ENCODE assay signal across 1 cellular context in genomic region chr15:96158938-96159337, GRCh38.
TF ChIP-seq lines count a peak whose summit lies in the region.

No MANE protein-coding gene starts in this region.

TF ChIP-seq in HepG2, 621 proteins besides CTCF, POLR2A, EP300 and RAD21 (continued from another document and continues in another):
- TF ChIP-seq ASH2L (IDR thresholded peaks at IDR 0.05; ENCODE audit: insufficient read length, low read depth, low read length) (no peak), KMT2A (CRISPR knock-in tag; IDR thresholded peaks at IDR 0.05) (no peak), ZNF879 (CRISPR knock-in tag; IDR thresholded peaks at IDR 0.05) (no peak), ZNF33A (CRISPR knock-in tag; IDR thresholded peaks at IDR 0.05; ENCODE audit: borderline replicate concordance) (no peak), ZBTB7B (CRISPR knock-in tag; IDR thresholded peaks at IDR 0.05) (0 out of 2 replicates have a peak, but pooled peaks have one; percentile 20), MIXL1 (CRISPR knock-in tag; IDR thresholded peaks at IDR 0.05) (0 out of 2 replicates have a peak, but pooled peaks have one; percentile 38), RXRB (CRISPR knock-in tag; IDR thresholded peaks at IDR 0.05; ENCODE audit: borderline replicate concordance) (no peak), PCBP1 (IDR thresholded peaks at IDR 0.05; ENCODE audit: borderline replicate concordance, low read depth, low read length) (no peak), ZNF746 (CRISPR knock-in tag; IDR thresholded peaks at IDR 0.05) (no peak), ZNF382 (CRISPR knock-in tag; IDR thresholded peaks at IDR 0.05; ENCODE audit: borderline replicate concordance) (no peak), AGO1 (IDR thresholded peaks at IDR 0.05; ENCODE audit: low read depth, low read length, poor library complexity, severe bottlenecking) (no peak), ZNF292 (CRISPR knock-in tag; IDR thresholded peaks at IDR 0.05; ENCODE audit: borderline replicate concordance, low read depth) (no peak), PRMT3 (CRISPR knock-in tag; IDR thresholded peaks at IDR 0.05; ENCODE audit: borderline replicate concordance, low read depth) (no peak), CHD4 (IDR thresholded peaks at IDR 0.05; ENCODE audit: borderline replicate concordance, low read length) (no peak), CHD2 (IDR thresholded peaks at IDR 0.05; ENCODE audit: low read depth, low read length) (no peak), MIER3 (CRISPR knock-in tag; IDR thresholded peaks at IDR 0.05; ENCODE audit: borderline replicate concordance) (no peak), MZF1 (CRISPR knock-in tag; IDR thresholded peaks at IDR 0.05; ENCODE audit: borderline replicate concordance) (no peak), ZNF619 (CRISPR knock-in tag; IDR thresholded peaks at IDR 0.05) (no peak), EHMT2 (IDR thresholded peaks at IDR 0.05; ENCODE audit: borderline replicate concordance, low read depth, low read length) (no peak), MTA3 (CRISPR knock-in tag; IDR thresholded peaks at IDR 0.05) (no peak), ATF5 (CRISPR knock-in tag; IDR thresholded peaks at IDR 0.05; ENCODE audit: low read depth) (no peak), MLXIP (CRISPR knock-in tag; IDR thresholded peaks at IDR 0.05; ENCODE audit: borderline replicate concordance) (no peak), ZNF235 (CRISPR knock-in tag; IDR thresholded peaks at IDR 0.05; ENCODE audit: borderline replicate concordance) (no peak), HNRNPUL1 (IDR thresholded peaks at IDR 0.05; ENCODE audit: low read depth, low read length) (no peak), TOE1 (CRISPR knock-in tag; IDR thresholded peaks at IDR 0.05) (no peak), ZMYM4 (CRISPR knock-in tag; IDR thresholded peaks at IDR 0.05) (peak; percentile 89), FOXK1 (CRISPR knock-in tag; IDR thresholded peaks at IDR 0.05; ENCODE audit: borderline replicate concordance, low read depth) (peak; percentile 50; the same call in 1 of the 2 replicates), ZNF878 (CRISPR knock-in tag; IDR thresholded peaks at IDR 0.05) (no peak), ZNF17 (CRISPR knock-in tag; IDR thresholded peaks at IDR 0.05) (no peak), AHR (CRISPR knock-in tag; IDR thresholded peaks at IDR 0.05) (no peak), ZNF510 (CRISPR knock-in tag; IDR thresholded peaks at IDR 0.05; ENCODE audit: low read depth) (no peak), ZNF468 (CRISPR knock-in tag; IDR thresholded peaks at IDR 0.05) (no peak), ZC3H4 (CRISPR knock-in tag; IDR thresholded peaks at IDR 0.05; ENCODE audit: borderline replicate concordance) (no peak), MXD3 (CRISPR knock-in tag; IDR thresholded peaks at IDR 0.05) (no peak), ZNF615 (CRISPR knock-in tag; IDR thresholded peaks at IDR 0.05; ENCODE audit: borderline replicate concordance) (no peak), ZNF839 (CRISPR knock-in tag; IDR thresholded peaks at IDR 0.05; ENCODE audit: borderline replicate concordance) (no peak), NFE2 (CRISPR knock-in tag; IDR thresholded peaks at IDR 0.05) (no peak), TEAD3 (CRISPR knock-in tag; optimal IDR thresholded peaks at IDR 0.05; ENCODE audit: borderline replicate concordance) (no peak)
- TF ChIP-seq, protein P1, sequence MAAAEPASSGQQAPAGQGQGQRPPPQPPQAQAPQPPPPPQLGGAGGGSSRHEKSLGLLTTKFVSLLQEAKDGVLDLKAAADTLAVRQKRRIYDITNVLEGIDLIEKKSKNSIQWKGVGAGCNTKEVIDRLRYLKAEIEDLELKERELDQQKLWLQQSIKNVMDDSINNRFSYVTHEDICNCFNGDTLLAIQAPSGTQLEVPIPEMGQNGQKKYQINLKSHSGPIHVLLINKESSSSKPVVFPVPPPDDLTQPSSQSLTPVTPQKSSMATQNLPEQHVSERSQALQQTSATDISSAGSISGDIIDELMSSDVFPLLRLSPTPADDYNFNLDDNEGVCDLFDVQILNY (CRISPR knock-in tag; conservative IDR thresholded peaks at IDR 0.05): no peak
- TF ChIP-seq, protein P2, sequence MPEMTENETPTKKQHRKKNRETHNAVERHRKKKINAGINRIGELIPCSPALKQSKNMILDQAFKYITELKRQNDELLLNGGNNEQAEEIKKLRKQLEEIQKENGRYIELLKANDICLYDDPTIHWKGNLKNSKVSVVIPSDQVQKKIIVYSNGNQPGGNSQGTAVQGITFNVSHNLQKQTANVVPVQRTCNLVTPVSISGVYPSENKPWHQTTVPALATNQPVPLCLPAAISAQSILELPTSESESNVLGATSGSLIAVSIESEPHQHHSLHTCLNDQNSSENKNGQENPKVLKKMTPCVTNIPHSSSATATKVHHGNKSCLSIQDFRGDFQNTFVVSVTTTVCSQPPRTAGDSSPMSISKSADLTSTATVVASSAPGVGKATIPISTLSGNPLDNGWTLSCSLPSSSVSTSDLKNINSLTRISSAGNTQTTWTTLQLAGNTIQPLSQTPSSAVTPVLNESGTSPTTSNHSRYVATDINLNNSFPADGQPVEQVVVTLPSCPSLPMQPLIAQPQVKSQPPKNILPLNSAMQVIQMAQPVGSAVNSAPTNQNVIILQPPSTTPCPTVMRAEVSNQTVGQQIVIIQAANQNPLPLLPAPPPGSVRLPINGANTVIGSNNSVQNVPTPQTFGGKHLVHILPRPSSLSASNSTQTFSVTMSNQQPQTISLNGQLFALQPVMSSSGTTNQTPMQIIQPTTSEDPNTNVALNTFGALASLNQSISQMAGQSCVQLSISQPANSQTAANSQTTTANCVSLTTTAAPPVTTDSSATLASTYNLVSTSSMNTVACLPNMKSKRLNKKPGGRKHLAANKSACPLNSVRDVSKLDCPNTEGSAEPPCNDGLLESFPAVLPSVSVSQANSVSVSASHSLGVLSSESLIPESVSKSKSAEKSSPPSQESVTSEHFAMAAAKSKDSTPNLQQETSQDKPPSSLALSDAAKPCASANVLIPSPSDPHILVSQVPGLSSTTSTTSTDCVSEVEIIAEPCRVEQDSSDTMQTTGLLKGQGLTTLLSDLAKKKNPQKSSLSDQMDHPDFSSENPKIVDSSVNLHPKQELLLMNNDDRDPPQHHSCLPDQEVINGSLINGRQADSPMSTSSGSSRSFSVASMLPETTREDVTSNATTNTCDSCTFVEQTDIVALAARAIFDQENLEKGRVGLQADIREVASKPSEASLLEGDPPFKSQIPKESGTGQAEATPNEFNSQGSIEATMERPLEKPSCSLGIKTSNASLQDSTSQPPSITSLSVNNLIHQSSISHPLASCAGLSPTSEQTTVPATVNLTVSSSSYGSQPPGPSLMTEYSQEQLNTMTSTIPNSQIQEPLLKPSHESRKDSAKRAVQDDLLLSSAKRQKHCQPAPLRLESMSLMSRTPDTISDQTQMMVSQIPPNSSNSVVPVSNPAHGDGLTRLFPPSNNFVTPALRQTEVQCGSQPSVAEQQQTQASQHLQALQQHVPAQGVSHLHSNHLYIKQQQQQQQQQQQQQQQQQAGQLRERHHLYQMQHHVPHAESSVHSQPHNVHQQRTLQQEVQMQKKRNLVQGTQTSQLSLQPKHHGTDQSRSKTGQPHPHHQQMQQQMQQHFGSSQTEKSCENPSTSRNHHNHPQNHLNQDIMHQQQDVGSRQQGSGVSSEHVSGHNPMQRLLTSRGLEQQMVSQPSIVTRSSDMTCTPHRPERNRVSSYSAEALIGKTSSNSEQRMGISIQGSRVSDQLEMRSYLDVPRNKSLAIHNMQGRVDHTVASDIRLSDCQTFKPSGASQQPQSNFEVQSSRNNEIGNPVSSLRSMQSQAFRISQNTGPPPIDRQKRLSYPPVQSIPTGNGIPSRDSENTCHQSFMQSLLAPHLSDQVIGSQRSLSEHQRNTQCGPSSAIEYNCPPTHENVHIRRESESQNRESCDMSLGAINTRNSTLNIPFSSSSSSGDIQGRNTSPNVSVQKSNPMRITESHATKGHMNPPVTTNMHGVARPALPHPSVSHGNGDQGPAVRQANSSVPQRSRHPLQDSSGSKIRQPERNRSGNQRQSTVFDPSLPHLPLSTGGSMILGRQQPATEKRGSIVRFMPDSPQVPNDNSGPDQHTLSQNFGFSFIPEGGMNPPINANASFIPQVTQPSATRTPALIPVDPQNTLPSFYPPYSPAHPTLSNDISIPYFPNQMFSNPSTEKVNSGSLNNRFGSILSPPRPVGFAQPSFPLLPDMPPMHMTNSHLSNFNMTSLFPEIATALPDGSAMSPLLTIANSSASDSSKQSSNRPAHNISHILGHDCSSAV (CRISPR knock-in tag; IDR thresholded peaks at IDR 0.05; ENCODE audit: borderline replicate concordance): no peak
- TF ChIP-seq, protein P3, sequence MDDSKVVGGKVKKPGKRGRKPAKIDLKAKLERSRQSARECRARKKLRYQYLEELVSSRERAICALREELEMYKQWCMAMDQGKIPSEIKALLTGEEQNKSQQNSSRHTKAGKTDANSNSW (CRISPR knock-in tag; IDR thresholded peaks at IDR 0.05; ENCODE audit: borderline replicate concordance): no peak
- TF ChIP-seq, protein P4, sequence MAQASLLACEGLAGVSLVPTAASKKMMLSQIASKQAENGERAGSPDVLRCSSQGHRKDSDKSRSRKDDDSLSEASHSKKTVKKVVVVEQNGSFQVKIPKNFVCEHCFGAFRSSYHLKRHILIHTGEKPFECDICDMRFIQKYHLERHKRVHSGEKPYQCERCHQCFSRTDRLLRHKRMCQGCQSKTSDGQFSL (CRISPR knock-in tag; IDR thresholded peaks at IDR 0.05): no peak
- TF ChIP-seq, protein P5, sequence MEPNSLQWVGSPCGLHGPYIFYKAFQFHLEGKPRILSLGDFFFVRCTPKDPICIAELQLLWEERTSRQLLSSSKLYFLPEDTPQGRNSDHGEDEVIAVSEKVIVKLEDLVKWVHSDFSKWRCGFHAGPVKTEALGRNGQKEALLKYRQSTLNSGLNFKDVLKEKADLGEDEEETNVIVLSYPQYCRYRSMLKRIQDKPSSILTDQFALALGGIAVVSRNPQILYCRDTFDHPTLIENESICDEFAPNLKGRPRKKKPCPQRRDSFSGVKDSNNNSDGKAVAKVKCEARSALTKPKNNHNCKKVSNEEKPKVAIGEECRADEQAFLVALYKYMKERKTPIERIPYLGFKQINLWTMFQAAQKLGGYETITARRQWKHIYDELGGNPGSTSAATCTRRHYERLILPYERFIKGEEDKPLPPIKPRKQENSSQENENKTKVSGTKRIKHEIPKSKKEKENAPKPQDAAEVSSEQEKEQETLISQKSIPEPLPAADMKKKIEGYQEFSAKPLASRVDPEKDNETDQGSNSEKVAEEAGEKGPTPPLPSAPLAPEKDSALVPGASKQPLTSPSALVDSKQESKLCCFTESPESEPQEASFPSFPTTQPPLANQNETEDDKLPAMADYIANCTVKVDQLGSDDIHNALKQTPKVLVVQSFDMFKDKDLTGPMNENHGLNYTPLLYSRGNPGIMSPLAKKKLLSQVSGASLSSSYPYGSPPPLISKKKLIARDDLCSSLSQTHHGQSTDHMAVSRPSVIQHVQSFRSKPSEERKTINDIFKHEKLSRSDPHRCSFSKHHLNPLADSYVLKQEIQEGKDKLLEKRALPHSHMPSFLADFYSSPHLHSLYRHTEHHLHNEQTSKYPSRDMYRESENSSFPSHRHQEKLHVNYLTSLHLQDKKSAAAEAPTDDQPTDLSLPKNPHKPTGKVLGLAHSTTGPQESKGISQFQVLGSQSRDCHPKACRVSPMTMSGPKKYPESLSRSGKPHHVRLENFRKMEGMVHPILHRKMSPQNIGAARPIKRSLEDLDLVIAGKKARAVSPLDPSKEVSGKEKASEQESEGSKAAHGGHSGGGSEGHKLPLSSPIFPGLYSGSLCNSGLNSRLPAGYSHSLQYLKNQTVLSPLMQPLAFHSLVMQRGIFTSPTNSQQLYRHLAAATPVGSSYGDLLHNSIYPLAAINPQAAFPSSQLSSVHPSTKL (CRISPR knock-in tag; IDR thresholded peaks at IDR 0.05): peak; percentile 39; the same call in 1 of the 2 replicates
- TF ChIP-seq, protein P6, sequence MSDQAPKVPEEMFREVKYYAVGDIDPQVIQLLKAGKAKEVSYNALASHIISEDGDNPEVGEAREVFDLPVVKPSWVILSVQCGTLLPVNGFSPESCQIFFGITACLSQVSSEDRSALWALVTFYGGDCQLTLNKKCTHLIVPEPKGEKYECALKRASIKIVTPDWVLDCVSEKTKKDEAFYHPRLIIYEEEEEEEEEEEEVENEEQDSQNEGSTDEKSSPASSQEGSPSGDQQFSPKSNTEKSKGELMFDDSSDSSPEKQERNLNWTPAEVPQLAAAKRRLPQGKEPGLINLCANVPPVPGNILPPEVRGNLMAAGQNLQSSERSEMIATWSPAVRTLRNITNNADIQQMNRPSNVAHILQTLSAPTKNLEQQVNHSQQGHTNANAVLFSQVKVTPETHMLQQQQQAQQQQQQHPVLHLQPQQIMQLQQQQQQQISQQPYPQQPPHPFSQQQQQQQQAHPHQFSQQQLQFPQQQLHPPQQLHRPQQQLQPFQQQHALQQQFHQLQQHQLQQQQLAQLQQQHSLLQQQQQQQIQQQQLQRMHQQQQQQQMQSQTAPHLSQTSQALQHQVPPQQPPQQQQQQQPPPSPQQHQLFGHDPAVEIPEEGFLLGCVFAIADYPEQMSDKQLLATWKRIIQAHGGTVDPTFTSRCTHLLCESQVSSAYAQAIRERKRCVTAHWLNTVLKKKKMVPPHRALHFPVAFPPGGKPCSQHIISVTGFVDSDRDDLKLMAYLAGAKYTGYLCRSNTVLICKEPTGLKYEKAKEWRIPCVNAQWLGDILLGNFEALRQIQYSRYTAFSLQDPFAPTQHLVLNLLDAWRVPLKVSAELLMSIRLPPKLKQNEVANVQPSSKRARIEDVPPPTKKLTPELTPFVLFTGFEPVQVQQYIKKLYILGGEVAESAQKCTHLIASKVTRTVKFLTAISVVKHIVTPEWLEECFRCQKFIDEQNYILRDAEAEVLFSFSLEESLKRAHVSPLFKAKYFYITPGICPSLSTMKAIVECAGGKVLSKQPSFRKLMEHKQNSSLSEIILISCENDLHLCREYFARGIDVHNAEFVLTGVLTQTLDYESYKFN (CRISPR knock-in tag; conservative IDR thresholded peaks at IDR 0.05): peak; percentile 51
